36 cellular contexts compared by ENCODE assay signal in genomic region chr1:1041873-1042272, GRCh38. TPM values are rescaled to one million over a fixed set of nuclear protein-coding genes. Genes with fewer than 3 reads are reported as not detected.
"Had no signal": no experiment of that assay in that cellular context is flagged by ENCODE, and none has a peak within 500 bp of the region (broad histone marks: within the 10 kb centered on the region; RNA-seq: fewer than 3 reads in every experiment).

No MANE protein-coding gene starts in this region.

- H3K4me2 ChIP-seq: hepatocyte had no signal

- H3K27me3 Mint-ChIP-seq: stimulated activated memory B cell treated with anti-CD40 and anti-IgM and Interleukin-4, amounts not matched to agents 10 μg/mL and 1 μg/mL and 100 μg/mL, for 72 hours had no signal

- H3K27me3 ChIP-seq: dorsolateral prefrontal cortex, foreskin keratinocyte, gastroesophageal sphincter, hepatocyte, ovary, testis had no signal

- H2AFZ ChIP-seq: hepatocyte had no signal

- H3K4me1 ChIP-seq: foreskin keratinocyte had no signal

- FAIRE-seq: endothelial cell of umbilical vein, islet of Langerhans had no signal

- H3K4me3 ChIP-seq: hepatocyte, left lung, mucosa of descending colon, ovary, psoas muscle, skin epidermis, spleen, testis had no signal

- ATAC-seq: foreskin keratinocyte; left lung; mucosa of descending colon; stimulated activated memory B cell treated with anti-CD40 and anti-IgM and Interleukin-4, amounts not matched to agents 10 μg/mL and 1 μg/mL and 100 μg/mL, for 72 hours; stimulated activated naive CD8-positive, alpha-beta T cell treated with anti-CD3 and anti-CD28 coated beads, Interleukin-15, Interleukin-2, amounts not matched to agents 100 U/mL and 50 U/mL, for 24 hours had no signal

- H3K27ac ChIP-seq: foreskin keratinocyte, hepatocyte, left lung, ovary, psoas muscle, skin epidermis, spleen, testis, tibial artery had no signal

- H3K36me3 ChIP-seq: ovary had no signal

- H3K9me3 Mint-ChIP-seq: mesothelial cell of epicardium, nephron progenitor cell, type B pancreatic cell had no signal

- H3K27ac Mint-ChIP-seq: mesothelial cell of epicardium; naive B cell; nephron progenitor cell; stimulated activated memory B cell treated with anti-CD40 and anti-IgM and Interleukin-4, amounts not matched to agents 10 μg/mL and 1 μg/mL and 100 μg/mL, for 72 hours; type B pancreatic cell had no signal

- H3K36me3 Mint-ChIP-seq: naive B cell had no signal

- DNase-seq: cortex of kidney; dorsolateral prefrontal cortex; effector memory CD4-positive, alpha-beta T cell; foreskin keratinocyte; heart left ventricle; left cardiac atrium; left lung; mesenchymal stem cell; mucosa of descending colon; naive B cell; nephron progenitor cell; occipital lobe; posterior cingulate gyrus; psoas muscle; spleen; stimulated activated CD4-positive, alpha-beta T cell treated with anti-CD3 and anti-CD28 coated beads, Interleukin-4, amount 100 ng/mL, for 4 hours; stimulated activated naive CD8-positive, alpha-beta T cell treated with anti-CD3 and anti-CD28 coated beads, Interleukin-15, Interleukin-2, amounts not matched to agents 100 U/mL and 50 U/mL, for 24 hours; substantia nigra; testis; tibial artery had no signal

- H3K4me3 Mint-ChIP-seq: mesothelial cell of epicardium, nephron progenitor cell, type B pancreatic cell had no signal

- H3K9me3 ChIP-seq: esophagus muscularis mucosa, gastroesophageal sphincter, heart left ventricle, left lung, mucosa of descending colon, ovary, psoas muscle, testis, tibial artery had no signal

RNA-seq across cellular contexts. Expression of gene RNF223, which starts 32.2 kb away (rescaled TPM):
- total RNA-seq: endothelial cell of umbilical vein, esophagus muscularis mucosa, fibroblast of lung, heart left ventricle, left cardiac atrium, lung microvascular endothelial cell, occipital lobe, psoas muscle, renal cortical epithelial cell, right cardiac atrium, spleen had no signal
- polyA plus RNA-seq: endothelial cell of umbilical vein, fibroblast of lung, heart left ventricle, ovary, psoas muscle, right cardiac atrium, spleen had no signal

RNA-seq across cellular contexts. Expression of gene PERM1, which starts 60.0 kb away (rescaled TPM):
- total RNA-seq: endothelial cell of umbilical vein, epithelial cell of proximal tubule, foreskin keratinocyte, hepatocyte, kidney epithelial cell, left lung, lung microvascular endothelial cell had no signal
- polyA plus RNA-seq: endothelial cell of umbilical vein, foreskin keratinocyte had no signal
